Comparison of ENCODE assay signal across 8 cellular contexts in genomic region chr1:26529655-26530539, GRCh38. TPM values are rescaled to one million over a fixed set of nuclear protein-coding genes. Genes with fewer than 3 reads are reported as not detected.
DNase-seq lines count a peak whose midpoint lies in the region; ATAC-seq and TF ChIP-seq lines count a peak whose summit lies in the region.

Gene RPS6KA1 (plus strand): TSS chr1:26529761. CDS start chr1:26529921, 160 bp downstream.

- ATAC-seq in GM19395 (IDR thresholded peaks at IDR 0.05; ENCODE audit: unreplicated experiment) (peak; percentile 83), HG03558 (IDR thresholded peaks at IDR 0.05; ENCODE audit: extremely low read depth, unreplicated experiment) (peak; percentile 59), PC-3 (peak; percentile 60)
- peak; percentile 93 for ATAC-seq in naive thymus-derived CD4-positive, alpha-beta T cell

- intact Hi-C loops in PC-3 (cut with micrococcal nuclease) (no loop called here), stomach (cut with DNase I; ENCODE audit: low total_unique reads) (no loop called here)
- intact Hi-C loops in activated T-helper 1 cell treated with anti-CD3 and anti-CD28 coated beads, Interleukin-12 subunit alpha, Interleukin-12 subunit beta, Interleukin-2, Interleukin-4 antibody, amounts not matched to agents 30 ng/mL and 10 ng/mL and 1 ng/mL, durations not matched to agents 14 hours and 24 hours and 36 hours (cut with micrococcal nuclease) = loop anchor here (1.0 kb wide), 2 partner anchors 12 to 29 kb away; no protein-coding TSS in a partner anchor
- intact Hi-C loops in naive thymus-derived CD4-positive, alpha-beta T cell (cut with micrococcal nuclease) = loop anchor here (1.0 to 2.0 kb wide), 5 partner anchors 12 to 58 kb away; partner anchors contain the start of gene HMGN2 (in 1 of the 2)

- 0 out of 2 replicates have a peak, but pooled peaks cover 2% of the 10 kb centered on the region for H4K20me1 ChIP-seq in PC-3 (ENCODE audit: low read length)
- H4K20me1 ChIP-seq in fibroblast of lung (ENCODE audit: control insufficient read depth, extremely low read depth, insufficient read depth, low read length) = no peaks in the 10 kb centered on the region

- no peaks in the 10 kb centered on the region for H3F3A ChIP-seq in PC-3 (ENCODE audit: low read length, unreplicated experiment)

- H3K4me3 ChIP-seq in PC-3 (ENCODE audit: low read length) (peak within 1 kb of the TSS; percentile 78), fibroblast of lung (replicated peaks in 1 of 4; ENCODE audit: control extremely low read depth in 1 of 4, insufficient read depth in 1 of 4, low read depth in 3 of 4, low read length in 4 of 4) (peak within 1 kb of the TSS in 3 of 4 experiments; percentile 36 to 56 (median 51)), stomach (peak within 1 kb of the TSS; percentile 77 to 85 (median 80))
- peak within 1 kb of the TSS; percentile 48 for H3K4me3 ChIP-seq in naive thymus-derived CD4-positive, alpha-beta T cell (ENCODE audit: low read length)

- no peaks in the 10 kb centered on the region for H3K9me3 Mint-ChIP-seq in activated T-helper 1 cell treated with anti-CD3 and anti-CD28 coated beads, Interleukin-12 subunit alpha, Interleukin-12 subunit beta, Interleukin-2, Interleukin-4 antibody, amounts not matched to agents 30 ng/mL and 10 ng/mL and 1 ng/mL, durations not matched to agents 14 hours and 24 hours and 36 hours
- no peaks in the 10 kb centered on the region for H3K9me3 Mint-ChIP-seq in naive thymus-derived CD4-positive, alpha-beta T cell

- H3K36me3 ChIP-seq in PC-3 (ENCODE audit: low read depth, low read length) (no peaks in the 10 kb centered on the region), fibroblast of lung (ENCODE audit: control insufficient read depth, insufficient read depth, low read length) (no peaks in the 10 kb centered on the region), stomach (no peaks in the 10 kb centered on the region)
- H3K36me3 ChIP-seq in naive thymus-derived CD4-positive, alpha-beta T cell (ENCODE audit: control insufficient read depth in 2 of 3, insufficient read depth in 3 of 3, low read length in 3 of 3) = no peaks in the 10 kb centered on the region

- no peaks in the 10 kb centered on the region for H3K27me3 ChIP-seq in PC-3 (ENCODE audit: low read length)
- peaks cover under 1% of the 10 kb centered on the region for H3K27me3 ChIP-seq in fibroblast of lung (ENCODE audit: control insufficient read depth, insufficient read depth, low read length)
- no peaks in the 10 kb centered on the region for H3K27me3 ChIP-seq in naive thymus-derived CD4-positive, alpha-beta T cell (ENCODE audit: control insufficient read depth in 2 of 2, insufficient read depth in 2 of 2, low read length in 2 of 2)
- H3K27me3 ChIP-seq in stomach = peaks cover 0 to 5% (median 0%) of the 10 kb centered on the region in 3 donors

- BruUV-seq in PC-3 (replicated peaks; lab: Mats Ljungman, UMichigan) = TSS peak; percentile 60

- no peak for TF ChIP-seq EP300 in stomach (IDR thresholded peaks at IDR 0.05)

- H3K79me2 ChIP-seq in PC-3 (ENCODE audit: low read length) (peaks cover 49% of the 10 kb centered on the region), fibroblast of lung (ENCODE audit: control insufficient read depth, insufficient read depth, low read length) (no peaks in the 10 kb centered on the region)

- no peaks in the 10 kb centered on the region for H3K9me2 ChIP-seq in PC-3 (replicated peaks; ENCODE audit: low read length)

- H3K27ac ChIP-seq in PC-3 (ENCODE audit: low read length) (peak within 1 kb of the TSS; percentile 70), fibroblast of lung (ENCODE audit: insufficient read depth, low read length) (no peak within 1 kb of the TSS), stomach (peak within 1 kb of the TSS; percentile 87 to 97 (median 89))
- peak within 1 kb of the TSS; percentile 75 for H3K27ac ChIP-seq in naive thymus-derived CD4-positive, alpha-beta T cell (ENCODE audit: low read depth, low read length)

- H3K9me3 ChIP-seq in PC-3 (ENCODE audit: low read length) = no peaks in the 10 kb centered on the region
- H3K9me3 ChIP-seq in fibroblast of lung (ENCODE audit: control insufficient read depth, insufficient read depth, low read depth, low read length) = no peaks in the 10 kb centered on the region
- H3K9me3 ChIP-seq in naive thymus-derived CD4-positive, alpha-beta T cell (ENCODE audit: control insufficient read depth in 2 of 3, low read length in 3 of 3) = no peaks in the 10 kb centered on the region
- H3K9me3 ChIP-seq in stomach = no peaks in the 10 kb centered on the region

- peak within 1 kb of the TSS; percentile 93 for H3K27ac Mint-ChIP-seq in activated T-helper 1 cell treated with anti-CD3 and anti-CD28 coated beads, Interleukin-12 subunit alpha, Interleukin-12 subunit beta, Interleukin-2, Interleukin-4 antibody, amounts not matched to agents 30 ng/mL and 10 ng/mL and 1 ng/mL, durations not matched to agents 14 hours and 24 hours and 36 hours
- H3K27ac Mint-ChIP-seq in naive thymus-derived CD4-positive, alpha-beta T cell = peak within 1 kb of the TSS; percentile 69 to 96 (median 85)

- no peaks in the 10 kb centered on the region for H3K36me3 Mint-ChIP-seq in activated T-helper 1 cell treated with anti-CD3 and anti-CD28 coated beads, Interleukin-12 subunit alpha, Interleukin-12 subunit beta, Interleukin-2, Interleukin-4 antibody, amounts not matched to agents 30 ng/mL and 10 ng/mL and 1 ng/mL, durations not matched to agents 14 hours and 24 hours and 36 hours (ENCODE audit: low read depth)
- no peaks in the 10 kb centered on the region for H3K36me3 Mint-ChIP-seq in naive thymus-derived CD4-positive, alpha-beta T cell

- CTCF ChIA-PET in PC-3 (lab: Charles Lee) = interaction anchor here (1.7 to 2.7 kb wide), 2 partner anchors 8 to 29 kb away, joined by 8 to 22 read pairs; no protein-coding TSS in a partner anchor
- CTCF ChIA-PET in naive thymus-derived CD4-positive, alpha-beta T cell (lab: Charles Lee) = interaction anchor here (0.6 kb wide), 1 partner anchor 275 kb away, joined by 3 read pairs; no protein-coding TSS in a partner anchor

- TF ChIP-seq CTCF in PC-3 (conservative IDR thresholded peaks at IDR 0.05; ENCODE audit: low read depth, low read length) = no peak
- TF ChIP-seq CTCF in fibroblast of lung (conservative IDR thresholded peaks at IDR 0.05 in 1 of 2, IDR thresholded peaks at IDR 0.05 in 1 of 2; ENCODE audit: low read depth in 1 of 2, low read length in 2 of 2) = no peak
- no peak for TF ChIP-seq CTCF in stomach (IDR thresholded peaks at IDR 0.05)

- POLR2A ChIA-PET in PC-3 (lab: Charles Lee; ENCODE audit: unreplicated experiment) = interaction anchor here (0.5 to 1.0 kb wide), 8 partner anchors 23 to 1996 kb away, joined by 3 to 6 read pairs (median 3); no protein-coding TSS in a partner anchor
- POLR2A ChIA-PET in naive thymus-derived CD4-positive, alpha-beta T cell (lab: Charles Lee) = interaction anchor here (0.5 to 4.2 kb wide), 7 partner anchors 10 to 258 kb away, joined by 3 to 42 read pairs (median 3); partner anchors contain the start of gene PIGV

- H3K27me3 Mint-ChIP-seq in activated T-helper 1 cell treated with anti-CD3 and anti-CD28 coated beads, Interleukin-12 subunit alpha, Interleukin-12 subunit beta, Interleukin-2, Interleukin-4 antibody, amounts not matched to agents 30 ng/mL and 10 ng/mL and 1 ng/mL, durations not matched to agents 14 hours and 24 hours and 36 hours (ENCODE audit: insufficient read depth) = peaks cover 1% of the 10 kb centered on the region
- peaks cover 0 to 6% (median 0%) of the 10 kb centered on the region in 5 donors for H3K27me3 Mint-ChIP-seq in naive thymus-derived CD4-positive, alpha-beta T cell

- H2AFZ ChIP-seq in PC-3 (ENCODE audit: low read length) = peak within 1 kb of the TSS; percentile 95
- peak within 1 kb of the TSS; percentile 70 for H2AFZ ChIP-seq in fibroblast of lung (ENCODE audit: low read length)

- TF ChIP-seq POLR2A in stomach (IDR thresholded peaks at IDR 0.05) = no peak

- H3K9ac ChIP-seq in PC-3 (ENCODE audit: low read length) (peak within 1 kb of the TSS; percentile 71), fibroblast of lung (ENCODE audit: insufficient read depth, low read length) (peak within 1 kb of the TSS; percentile 39)

- peak within 1 kb of the TSS; percentile 94 for H3K4me3 Mint-ChIP-seq in activated T-helper 1 cell treated with anti-CD3 and anti-CD28 coated beads, Interleukin-12 subunit alpha, Interleukin-12 subunit beta, Interleukin-2, Interleukin-4 antibody, amounts not matched to agents 30 ng/mL and 10 ng/mL and 1 ng/mL, durations not matched to agents 14 hours and 24 hours and 36 hours
- H3K4me3 Mint-ChIP-seq in naive thymus-derived CD4-positive, alpha-beta T cell = peak within 1 kb of the TSS; percentile 80 to 95 (median 90)

- peaks cover 20% of the 10 kb centered on the region for H3K4me1 ChIP-seq in PC-3 (ENCODE audit: insufficient read depth, low read length)
- no peaks in the 10 kb centered on the region for H3K4me1 ChIP-seq in fibroblast of lung (ENCODE audit: control insufficient read depth, extremely low read depth, insufficient read depth, low read length)
- peaks cover 17 to 21% of the 10 kb centered on the region in 2 donors for H3K4me1 ChIP-seq in naive thymus-derived CD4-positive, alpha-beta T cell (ENCODE audit: control insufficient read depth in 2 of 2, insufficient read depth in 2 of 2, low read length in 2 of 2)
- H3K4me1 ChIP-seq in stomach = peaks cover 21 to 60% (median 45%) of the 10 kb centered on the region in 4 donors

- 1 to 12% (median 2%) methylated on average over 9 to 90 of the region's 90 CpGs for WGBS in stomach, 5 donors

- H3K4me1 Mint-ChIP-seq in activated T-helper 1 cell treated with anti-CD3 and anti-CD28 coated beads, Interleukin-12 subunit alpha, Interleukin-12 subunit beta, Interleukin-2, Interleukin-4 antibody, amounts not matched to agents 30 ng/mL and 10 ng/mL and 1 ng/mL, durations not matched to agents 14 hours and 24 hours and 36 hours (ENCODE audit: low read depth) = peaks cover 43% of the 10 kb centered on the region
- H3K4me1 Mint-ChIP-seq in naive thymus-derived CD4-positive, alpha-beta T cell = peaks cover 17 to 36% (median 27%) of the 10 kb centered on the region in 7 donors

- peak within 1 kb of the TSS; percentile 95 for H3K4me2 ChIP-seq in PC-3 (ENCODE audit: low read length)
- H3K4me2 ChIP-seq in fibroblast of lung (ENCODE audit: extremely low read depth, insufficient read depth, low read length) = peak within 1 kb of the TSS; percentile 51

- peak; percentile 50 for DNase-seq in CMK (ENCODE audit: low read depth)
- DNase-seq in PC-3 = peak; percentile 69
- DNase-seq in activated T-helper 1 cell treated with anti-CD3 and anti-CD28 coated beads, Interleukin-12 subunit alpha, Interleukin-12 subunit beta, Interleukin-2, Interleukin-4 antibody, amounts not matched to agents 30 ng/mL and 10 ng/mL and 1 ng/mL, durations not matched to agents 14 hours and 24 hours and 36 hours (ENCODE audit: low spot score) = peak; percentile 70
- DNase-seq in fibroblast of lung (ENCODE audit: low read depth in 2 of 2) = peak; percentile 15 to 36
- peak; percentile 28 to 81 (median 57) for DNase-seq in naive thymus-derived CD4-positive, alpha-beta T cell
- peak; percentile 75 for DNase-seq in stomach

RNA-seq across cellular contexts. Expression of gene RPS6KA1, which starts in this region (rescaled TPM):
- total RNA-seq in PC-3 (2014; rRNA removed) (98.2 and 111 TPM in 2 replicates), fibroblast of lung (1.7 and 2.6 TPM in 2 replicates), stomach (100 to 1,000 TPM in 1 of 5 donors, 10 to 100 TPM in 4; 15.2 to 769 (median 46.7) TPM)
- total RNA-seq in activated T-helper 1 cell treated with anti-CD3 and anti-CD28 coated beads, Interleukin-12 subunit alpha, Interleukin-12 subunit beta, Interleukin-2, Interleukin-4 antibody, amounts not matched to agents 30 ng/mL and 10 ng/mL and 1 ng/mL, durations not matched to agents 14 hours and 24 hours and 36 hours = 324 and 331 TPM in 2 replicates
- polyA plus RNA-seq in fibroblast of lung (0.64 and 0.94 TPM in 2 replicates), stomach (10 to 100 TPM; 21.4 to 37.9 (median 25.5) TPM)
- 0.90 and 1.1 TPM in 2 replicates for polyA plus RNA-seq in fibroblast of lung (2012)
- polyA minus RNA-seq in fibroblast of lung (ENCODE audit: low replicate concordance) = 0.47 and 1.3 TPM in 2 replicates
- total RNA-seq in naive thymus-derived CD4-positive, alpha-beta T cell = 100 to 1,000 TPM in 2 of 5 experiments, 10 to 100 TPM in 3; 53.8 to 205 (median 97.6) TPM
- 100 to 1,000 TPM; 109 to 131 TPM for polyA plus RNA-seq in naive thymus-derived CD4-positive, alpha-beta T cell

Comparison
In these comparisons a context has a peak if more than half of its experiments do, and no peak if none do; other contexts are left out.
1. RNA of gene RPS6KA1 (polyA plus RNA-seq): 109 to 131 TPM in naive thymus-derived CD4-positive, alpha-beta T cell and 21.4 to 37.9 TPM in stomach; 0.64 to 1.1 TPM in fibroblast of lung; every median in the first group is over 10 times any median in the second.
2. intact Hi-C loops: an anchor here in activated T-helper 1 cell treated with anti-CD3 and anti-CD28 coated beads, Interleukin-12 subunit alpha, Interleukin-12 subunit beta, Interleukin-2, Interleukin-4 antibody, amounts not matched to agents 30 ng/mL and 10 ng/mL and 1 ng/mL, durations not matched to agents 14 hours and 24 hours and 36 hours (1.0 kb wide) and naive thymus-derived CD4-positive, alpha-beta T cell (1.0 to 2.0 kb wide); none called in PC-3 and stomach.
3. Peak in every context shown above with its lines, with median percentiles within 50 percentile points of each other: DNase-seq, ATAC-seq and H3K4me3 ChIP-seq.